ENCODE assay signal across 8 cellular contexts in genomic region chr20:8019998-8020247, GRCh38. TPM values are rescaled to one million over a fixed set of nuclear protein-coding genes. Genes with fewer than 3 reads are reported as not detected.
A peak's percentile ranks its signal among the peaks of the same experiment; 100 is the strongest.
DNase-seq lines count a peak whose midpoint lies in the region; ATAC-seq and TF ChIP-seq lines count a peak whose summit lies in the region.

No MANE protein-coding gene starts in this region.

- no peak overlapping the region for H2BK15ac ChIP-seq in neuronal stem cell (ENCODE audit: low read length)

- DNase-seq in endodermal cell = no peak
- DNase-seq in neuronal stem cell (ENCODE audit: low spot score) = no peak
- no peak for DNase-seq in left colon

- H2BK5ac ChIP-seq in neuronal stem cell (ENCODE audit: low read length) = no peak overlapping the region

- TF ChIP-seq CTCF in Loucy (conservative IDR thresholded peaks at IDR 0.05; ENCODE audit: low read length) = no peak
- no peak for TF ChIP-seq CTCF in endodermal cell (conservative IDR thresholded peaks at IDR 0.05)

- H3F3A ChIP-seq in Loucy (ENCODE audit: low read depth) = peaks cover 9% of the 10 kb centered on the region; the same call in 1 of the 2 replicates

- peaks cover 39% of the 10 kb centered on the region for H3K79me2 ChIP-seq in Loucy (ENCODE audit: insufficient read depth, low read length)

- H3K18ac ChIP-seq in neuronal stem cell (ENCODE audit: low read length) = no peak overlapping the region

- H3K4me2 ChIP-seq in BLaER1 = peak overlapping the region; percentile 89
- H3K4me2 ChIP-seq in Loucy (ENCODE audit: low read depth, low read length, poor library complexity, severe bottlenecking) = peak overlapping the region; percentile 91
- H3K4me2 ChIP-seq in neuronal stem cell (ENCODE audit: insufficient read depth, low read length, poor library complexity, severe bottlenecking) = peak overlapping the region; percentile 85

- H3K27ac ChIP-seq in BLaER1 (peak overlapping the region; percentile 95), endodermal cell (ENCODE audit: low read depth, low read length) (peak overlapping the region; percentile 91), neuronal stem cell (replicated peaks; ENCODE audit: low read length) (no peak overlapping the region)

- H4K8ac ChIP-seq in neuronal stem cell (ENCODE audit: low read depth, low read length) = no peak overlapping the region

- H3K4me1 ChIP-seq in BLaER1 (peaks cover 39% of the 10 kb centered on the region), Loucy (ENCODE audit: insufficient read depth, low read length, poor library complexity, severe bottlenecking) (peaks cover 54% of the 10 kb centered on the region), endodermal cell (ENCODE audit: control insufficient read depth, insufficient read depth, low read length) (no peaks in the 10 kb centered on the region), neuronal stem cell (ENCODE audit: control insufficient read depth in 2 of 2, insufficient read depth in 1 of 2, low read depth in 1 of 2, low read length in 2 of 2) (peaks cover 4 to 9% of the 10 kb centered on the region in 2 donors)

- H3K79me1 ChIP-seq in neuronal stem cell (ENCODE audit: low read depth, low read length) = no peaks in the 10 kb centered on the region

- H3K14ac ChIP-seq in neuronal stem cell (ENCODE audit: low read length) = no peak overlapping the region

- H4K20me1 ChIP-seq in BLaER1 (peaks cover 24% of the 10 kb centered on the region), Loucy (ENCODE audit: insufficient read depth, low read length, poor library complexity, severe bottlenecking) (peaks cover 29% of the 10 kb centered on the region)

- H3K9me3 Mint-ChIP-seq in endodermal cell = no peaks in the 10 kb centered on the region

- H3K4me3 ChIP-seq in BLaER1 = peak overlapping the region; percentile 89
- peak overlapping the region; percentile 83 for H3K4me3 ChIP-seq in Loucy (ENCODE audit: low read length, poor library complexity, severe bottlenecking)
- H3K4me3 ChIP-seq in endodermal cell (ENCODE audit: low read length) = peak overlapping the region; percentile 91
- peak overlapping the region; percentile 43 to 56 for H3K4me3 ChIP-seq in neuronal stem cell (ENCODE audit: low read length in 2 of 2)

- no peak overlapping the region for H2AK5ac ChIP-seq in neuronal stem cell (ENCODE audit: low read depth, low read length)

- no peaks in the 10 kb centered on the region for H3K9me2 ChIP-seq in Loucy (replicated peaks; ENCODE audit: low read depth, low read length)

- H2BK120ac ChIP-seq in neuronal stem cell (ENCODE audit: low read depth, low read length) = no peak overlapping the region

- intact Hi-C loops in left colon (cut with DNase I, micrococcal nuclease) = no loop called here

- peaks cover 2% of the 10 kb centered on the region for H3K27me3 Mint-ChIP-seq in endodermal cell (ENCODE audit: insufficient read depth)

- H3K9me3 ChIP-seq in BLaER1 (no peaks in the 10 kb centered on the region), Loucy (ENCODE audit: insufficient read depth, low read depth, low read length) (no peaks in the 10 kb centered on the region), endodermal cell (ENCODE audit: control insufficient read depth, low read length) (no peaks in the 10 kb centered on the region), neuronal stem cell (replicated peaks in 1 of 2; ENCODE audit: control insufficient read depth in 2 of 2, insufficient read depth in 1 of 2, low read depth in 1 of 2, low read length in 2 of 2) (no peaks in the 10 kb centered on the region)

- H3K27ac Mint-ChIP-seq in endodermal cell = peak overlapping the region; percentile 92

- no peaks in the 10 kb centered on the region for H3K4me1 Mint-ChIP-seq in endodermal cell

- H3K36me3 Mint-ChIP-seq in endodermal cell (ENCODE audit: low read depth) = no peaks in the 10 kb centered on the region

- H3K23ac ChIP-seq in neuronal stem cell (ENCODE audit: low read depth, low read length, poor library complexity) = no peak overlapping the region

- no peak overlapping the region for H3K4ac ChIP-seq in neuronal stem cell (ENCODE audit: low read length)

- no peak overlapping the region for H3K4me3 Mint-ChIP-seq in endodermal cell

- H4K91ac ChIP-seq in neuronal stem cell (ENCODE audit: low read depth, low read length, poor library complexity) = no peak overlapping the region

- WGBS in endodermal cell (ENCODE audit: insufficient coverage in 1 of 2, insufficient read length in 1 of 2), 2 experiments = 28 to 40% methylated on average over 3 of the region's 3 CpGs
- no CpG with 5 or more reads among the region's 3 CpGs for WGBS in neuronal stem cell (ENCODE audit: extremely low coverage in 2 of 2, insufficient read length in 2 of 2, insufficient replicate concordance in 1 of 2), 2 donors

- H3K9ac ChIP-seq in BLaER1 (peak overlapping the region; percentile 96), Loucy (ENCODE audit: low read depth, low read length, poor library complexity, severe bottlenecking) (peak overlapping the region; percentile 94), endodermal cell (ENCODE audit: extremely low read depth, low read length, poor library complexity, severe bottlenecking) (peak overlapping the region; percentile 82), neuronal stem cell (ENCODE audit: low read depth, low read length, poor library complexity) (no peak overlapping the region)

- H3K36me3 ChIP-seq in BLaER1 (peaks cover 6% of the 10 kb centered on the region), Loucy (ENCODE audit: insufficient read depth, low read length) (no peaks in the 10 kb centered on the region), endodermal cell (ENCODE audit: control insufficient read depth, insufficient read depth, low read length) (no peaks in the 10 kb centered on the region), neuronal stem cell (replicated peaks in 1 of 2; ENCODE audit: control insufficient read depth in 2 of 2, insufficient read depth in 2 of 2, low read length in 2 of 2) (no peaks in the 10 kb centered on the region)

- H3K27me3 ChIP-seq in BLaER1 (no peaks in the 10 kb centered on the region), Loucy (ENCODE audit: insufficient read depth, low read length, poor library complexity, severe bottlenecking) (no peaks in the 10 kb centered on the region), endodermal cell (ENCODE audit: control insufficient read depth, insufficient read depth, low read length, poor library complexity, severe bottlenecking) (no peaks in the 10 kb centered on the region), neuronal stem cell (ENCODE audit: control insufficient read depth in 3 of 3, insufficient read depth in 3 of 3, low read depth in 1 of 3, low read length in 3 of 3) (no peaks in the 10 kb centered on the region)

- H2BK12ac ChIP-seq in neuronal stem cell (ENCODE audit: low read length) = no peak overlapping the region

- ATAC-seq in GM21447 (IDR thresholded peaks at IDR 0.05; ENCODE audit: unreplicated experiment) = no peak
- no peak for ATAC-seq in left colon
- ATAC-seq in GM18870 (IDR thresholded peaks at IDR 0.05; ENCODE audit: unreplicated experiment) = no peak
- no peak for ATAC-seq in HG03175 (IDR thresholded peaks at IDR 0.05; ENCODE audit: unreplicated experiment)

- H2AFZ ChIP-seq in Loucy (ENCODE audit: low read length) = peak overlapping the region; percentile 60
- H2AFZ ChIP-seq in neuronal stem cell (ENCODE audit: low read length) = peak overlapping the region; percentile 99

RNA-seq across cellular contexts. Expression of gene TMX4, which starts 0.4 kb away (rescaled TPM):
- total RNA-seq in endodermal cell = 10 to 100 TPM; 19.1 to 21.2 TPM
- polyA plus RNA-seq in endodermal cell (2013, experiment 1 of 2) = 13.3 TPM
- polyA plus RNA-seq in endodermal cell (2013, experiment 2 of 2) = 14.2 TPM
- 12.0 TPM for polyA plus RNA-seq in neuronal stem cell (2013, experiment 1 of 2)
- 11.9 TPM for polyA plus RNA-seq in neuronal stem cell (2013, experiment 2 of 2)
- total RNA-seq in left colon = 10 to 100 TPM; 26.0 to 26.6 TPM
